ENCODE assay signal across 21 cellular contexts in the genomic region with DNA sequence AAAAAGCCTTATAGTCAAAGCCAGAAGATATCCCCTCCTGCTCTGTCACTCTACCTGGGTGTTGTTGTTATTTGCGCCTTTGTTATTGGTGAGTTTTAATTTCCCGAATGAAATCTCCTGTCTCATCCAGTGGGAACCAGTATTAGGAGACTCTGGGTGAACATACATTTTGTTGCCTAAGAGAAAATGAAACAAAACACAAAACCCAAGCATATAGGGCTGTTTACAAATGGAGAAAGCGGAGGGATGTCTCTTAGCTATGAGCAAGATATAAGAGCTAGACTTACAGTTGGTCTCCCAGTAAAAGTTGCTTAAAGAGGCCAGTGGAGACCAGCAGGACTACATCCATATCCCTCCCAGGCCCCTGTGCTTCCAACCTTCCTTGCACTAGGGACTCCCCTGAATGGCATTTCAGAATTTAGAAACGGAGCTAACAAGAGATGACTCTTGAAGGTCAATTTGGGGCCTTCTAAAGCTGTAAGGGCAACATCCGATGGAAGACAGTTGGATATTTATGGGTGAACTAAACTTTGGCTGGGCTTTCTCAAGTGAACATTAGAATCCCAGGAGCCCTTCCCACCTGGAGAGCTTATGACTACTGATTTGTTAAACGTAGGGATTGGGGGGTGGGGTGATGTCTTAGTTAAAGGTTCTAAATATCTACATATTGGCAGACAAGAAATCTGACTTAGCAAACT. TPM values are rescaled to one million over a fixed set of nuclear protein-coding genes. Genes with fewer than 3 reads are reported as not detected.
DNase-seq lines count a peak whose midpoint lies in the region; FAIRE-seq and TF ChIP-seq lines count a peak whose summit lies in the region.
"Had no signal": no experiment of that assay in that cellular context is flagged by ENCODE, and none has a peak within 500 bp of the region (broad histone marks: within the 10 kb centered on the region; RNA-seq: fewer than 3 reads in every experiment).

No MANE protein-coding gene starts in this region.

- no peak overlapping the region for H3K27ac Mint-ChIP-seq in T-helper 2 cell treated with Interferon-gamma antibody and Interleukin-4, amounts not matched to agents 5 μg/mL and 100 μg/mL, for 36 hours
- H3K27ac Mint-ChIP-seq in neural crest cell (ENCODE audit: unreplicated experiment), result no peak overlapping the region
- H3K27ac Mint-ChIP-seq: activated CD4-positive, alpha-beta T cell treated with anti-CD3 and anti-CD28 coated beads for 36 hours; dendritic cell treated with granulocyte-macrophage colony-stimulating factor and Interleukin-4, amounts not matched to agents 40 ng/mL and 50 ng/mL, for 4 days; memory B cell; nephron progenitor cell had no signal

- peaks cover 100% of the 10 kb centered on the region for H3K27me3 ChIP-seq in HUES64 (ENCODE audit: insufficient read depth, low read length)
- H3K27me3 ChIP-seq in bronchial epithelial cell (ENCODE audit: control insufficient read depth, insufficient read depth, low read length), result peaks cover 26% of the 10 kb centered on the region
- H3K27me3 ChIP-seq in Peyer's patch, result peaks cover 0 to 35% of the 10 kb centered on the region in 2 donors

- H3K4me1 ChIP-seq in HUES64 (ENCODE audit: insufficient read depth, low read length) (peaks cover 73% of the 10 kb centered on the region), Peyer's patch (peaks cover 7 to 46% (median 9%) of the 10 kb centered on the region in 4 donors)

- DNase-seq in T-helper 2 cell treated with Interferon-gamma antibody and Interleukin-4, amounts not matched to agents 5 μg/mL and 100 μg/mL, for 36 hours (ENCODE audit: low spot score), result no peak
- no peak for DNase-seq in T-helper 2 cell
- no peak for DNase-seq in bronchial epithelial cell (ENCODE audit: low read depth)
- DNase-seq in neural crest cell (ENCODE audit: low read depth, low spot score), result no peak
- no peak for DNase-seq in stimulated activated CD4-positive, alpha-beta T cell treated with anti-CD3 and anti-CD28 coated beads, Interleukin-2, amount 100 ng/mL, for 24 hours
- DNase-seq in Peyer's patch, result no peak
- DNase-seq in activated effector memory CD4-positive, alpha-beta T cell treated with anti-CD3 and anti-CD28 coated beads, Interleukin-2, amount 50 U/mL, for 16 hours, result no peak
- DNase-seq: activated CD4-positive, alpha-beta T cell treated with anti-CD3 and anti-CD28 coated beads for 36 hours; foreskin keratinocyte; NCI-H510A; nephron progenitor cell; psoas muscle; SK-N-SH; stimulated activated CD4-positive, alpha-beta T cell treated with anti-CD3 and anti-CD28 coated beads, Interleukin-4, amount 100 ng/mL, for 1 hour had no signal

- no peak overlapping the region for H3K9ac ChIP-seq in HUES64 (ENCODE audit: low read depth, low read length)
- H3K9ac ChIP-seq: SK-N-SH had no signal

- peaks cover 11% of the 10 kb centered on the region for H3K36me3 Mint-ChIP-seq in T-helper 2 cell treated with Interferon-gamma antibody and Interleukin-4, amounts not matched to agents 5 μg/mL and 100 μg/mL, for 36 hours (ENCODE audit: low read depth)
- H3K36me3 Mint-ChIP-seq in neural crest cell (ENCODE audit: low read depth), result peaks cover 3% of the 10 kb centered on the region
- H3K36me3 Mint-ChIP-seq: memory B cell had no signal

- no peak for TF ChIP-seq CTCF in bronchial epithelial cell (IDR thresholded peaks at IDR 0.05; ENCODE audit: insufficient read depth, low read length, severe bottlenecking)
- no peak for TF ChIP-seq CTCF in neural crest cell (conservative IDR thresholded peaks at IDR 0.05)
- no peak for TF ChIP-seq CTCF in Peyer's patch (IDR thresholded peaks at IDR 0.05)

- H3K9me3 ChIP-seq in HUES64 (ENCODE audit: insufficient read depth, low read depth, low read length) (no peaks in the 10 kb centered on the region), Peyer's patch (no peaks in the 10 kb centered on the region)
- H3K9me3 ChIP-seq: psoas muscle, SK-N-SH had no signal

- peak overlapping the region; percentile 37 for H3K4me3 Mint-ChIP-seq in T-helper 2 cell treated with Interferon-gamma antibody and Interleukin-4, amounts not matched to agents 5 μg/mL and 100 μg/mL, for 36 hours
- H3K4me3 Mint-ChIP-seq in neural crest cell, result peak overlapping the region; percentile 53
- H3K4me3 Mint-ChIP-seq: activated CD4-positive, alpha-beta T cell treated with anti-CD3 and anti-CD28 coated beads for 36 hours; dendritic cell treated with granulocyte-macrophage colony-stimulating factor and Interleukin-4, amounts not matched to agents 40 ng/mL and 50 ng/mL, for 4 days; memory B cell; nephron progenitor cell had no signal

- H3K4me1 Mint-ChIP-seq in T-helper 2 cell treated with Interferon-gamma antibody and Interleukin-4, amounts not matched to agents 5 μg/mL and 100 μg/mL, for 36 hours (ENCODE audit: low read depth), result peaks cover 28% of the 10 kb centered on the region
- peaks cover 30% of the 10 kb centered on the region for H3K4me1 Mint-ChIP-seq in neural crest cell

- FAIRE-seq in bronchial epithelial cell (lab: Jason Lieb, UNC), result peak; percentile 70
- FAIRE-seq: urothelium cell line had no signal

- H3K36me3 ChIP-seq in HUES64 (ENCODE audit: insufficient read depth, low read length), result no peaks in the 10 kb centered on the region
- H3K36me3 ChIP-seq in bronchial epithelial cell (ENCODE audit: control insufficient read depth, insufficient read depth, low read length), result no peaks in the 10 kb centered on the region
- no peaks in the 10 kb centered on the region for H3K36me3 ChIP-seq in Peyer's patch

- H3K27ac ChIP-seq in HUES64 (ENCODE audit: low read depth, low read length) (no peak overlapping the region), Peyer's patch (no peak overlapping the region)
- H3K27ac ChIP-seq: epithelial cell of prostate, foreskin keratinocyte, psoas muscle had no signal

- H3K4me3 ChIP-seq in HUES64 (ENCODE audit: low read length), result peak overlapping the region; percentile 56; the same call in 1 of the 2 replicates
- H3K4me3 ChIP-seq in bronchial epithelial cell (ENCODE audit: low read depth, low read length), result no peak overlapping the region
- H3K4me3 ChIP-seq in Peyer's patch, result no peak overlapping the region
- H3K4me3 ChIP-seq: psoas muscle had no signal

- H3K9me3 Mint-ChIP-seq in T-helper 2 cell treated with Interferon-gamma antibody and Interleukin-4, amounts not matched to agents 5 μg/mL and 100 μg/mL, for 36 hours, result no peaks in the 10 kb centered on the region
- no peaks in the 10 kb centered on the region for H3K9me3 Mint-ChIP-seq in neural crest cell
- H3K9me3 Mint-ChIP-seq: dendritic cell treated with granulocyte-macrophage colony-stimulating factor and Interleukin-4, amounts not matched to agents 40 ng/mL and 50 ng/mL, for 4 days; memory B cell had no signal

- 61% methylated on average over 4 of the region's 6 CpGs for WGBS in HUES64

- H3K27me3 Mint-ChIP-seq in T-helper 2 cell treated with Interferon-gamma antibody and Interleukin-4, amounts not matched to agents 5 μg/mL and 100 μg/mL, for 36 hours (ENCODE audit: low read depth), result peaks cover 73% of the 10 kb centered on the region
- peaks cover 96% of the 10 kb centered on the region for H3K27me3 Mint-ChIP-seq in neural crest cell (ENCODE audit: low read depth)

- TF ChIP-seq POLR2A in Peyer's patch (IDR thresholded peaks at IDR 0.05), result no peak

RNA-seq across cellular contexts. Expression of a gene that starts 2.7 kb away (rescaled TPM):
- polyA plus RNA-seq in HUES64 (2013, experiment 1 of 2), result 21.3 TPM
- 24.8 TPM for polyA plus RNA-seq in HUES64 (2013, experiment 2 of 2)
- total RNA-seq in bronchial epithelial cell, result not detected in 2 replicates
- not detected in 2 replicates for total RNA-seq in neural crest cell
- under 1 TPM in 1 of 4 donors, not detected in 3; 0.70 TPM for total RNA-seq in Peyer's patch
- total RNA-seq: RPMI7951 had no signal
- polyA plus RNA-seq: BJ, SK-N-SH had no signal
